Comparison of ENCODE assay signal across 18 cellular contexts in genomic region chr1:20988030-20988825, GRCh38.
A peak's percentile ranks its signal among the peaks of the same experiment; 100 is the strongest.
DNase-seq lines count a peak whose midpoint lies in the region; ATAC-seq and TF ChIP-seq lines count a peak whose summit lies in the region.
"Had no signal": no experiment of that assay in that cellular context is flagged by ENCODE, and none has a peak within 500 bp of the region (broad histone marks: within the 10 kb centered on the region; RNA-seq: fewer than 3 reads in every experiment).

No MANE protein-coding gene starts in this region.

- H3F3A ChIP-seq in SK-N-SH (replicated peaks; ENCODE audit: insufficient read depth), result peaks cover 15% of the 10 kb centered on the region

- 0 out of 2 replicates have a peak, but pooled peaks cover 10% of the 10 kb centered on the region for H4K20me1 ChIP-seq in SK-N-SH (ENCODE audit: insufficient read depth)

- POLR2A ChIA-PET in SK-N-SH (lab: Yijun Ruan, JAX), result no interaction called here

- no peak for TF ChIP-seq RAD21 in SK-N-SH (IDR thresholded peaks at IDR 0.05; ENCODE audit: low read length)

- H3K4me1 ChIP-seq in SK-N-SH (ENCODE audit: control insufficient read depth in 1 of 2, insufficient read depth in 2 of 2, low read depth in 1 of 2, low read length in 1 of 2), result peaks cover 0 to 23% of the 10 kb centered on the region in 2 experiments
- H3K4me1 ChIP-seq in neutrophil (ENCODE audit: control insufficient read depth in 1 of 2, insufficient read depth in 1 of 2, low read depth in 1 of 2, low read length in 1 of 2), result peaks cover 19 to 29% of the 10 kb centered on the region in 2 experiments
- peaks cover 0 to 17% (median 6%) of the 10 kb centered on the region in 9 donors for H3K4me1 ChIP-seq in heart right ventricle
- H3K4me1 ChIP-seq: prostate gland had no signal

- H2AFZ ChIP-seq in SK-N-SH (ENCODE audit: low read depth), result no peak overlapping the region

- CTCF ChIA-PET in SK-N-SH (lab: Yijun Ruan, JAX), result interaction anchor here (0.7 to 2.6 kb wide), 4 partner anchors 9 to 810 kb away, joined by 3 to 16 read pairs (median 3); no protein-coding TSS in a partner anchor

- no peak for ATAC-seq in GM18519 (IDR thresholded peaks at IDR 0.05; ENCODE audit: low FRiP score, unreplicated experiment)
- no peak for ATAC-seq in heart right ventricle
- ATAC-seq: lower lobe of right lung, upper lobe of right lung had no signal

- H3K4me2 ChIP-seq in SK-N-SH, result no peak overlapping the region

- intact Hi-C loops in heart right ventricle (cut with DNase I), result loop anchor here in 4 of 10 donors (5.0 to 10.0 kb wide), 3 partner anchors 189 to 207 kb away; partner anchors contain the start of gene EIF4G3 (in 1 of the 4)

- H3K27me3 ChIP-seq in SK-N-SH (ENCODE audit: insufficient read depth) (no peaks in the 10 kb centered on the region), neutrophil (no peaks in the 10 kb centered on the region), heart right ventricle (no peaks in the 10 kb centered on the region)
- H3K27me3 ChIP-seq: upper lobe of right lung had no signal

- H3K9me3 ChIP-seq in SK-N-SH (no peaks in the 10 kb centered on the region), neutrophil (no peaks in the 10 kb centered on the region), heart right ventricle (no peaks in the 10 kb centered on the region)
- H3K9me3 ChIP-seq: lower lobe of right lung, prostate gland, upper lobe of right lung had no signal

- peak; percentile 14 for DNase-seq in GM03348 (ENCODE audit: low spot score)
- DNase-seq in SK-N-SH, result no peak
- DNase-seq in fibroblast of gingiva (ENCODE audit: low read depth), result peak; percentile 51
- no peak for DNase-seq in NCI-H345 (lab: John Stamatoyannopoulos, UW)
- DNase-seq in stimulated activated CD4-positive, alpha-beta T cell treated with anti-CD3 and anti-CD28 coated beads, Interleukin-4, amount 100 ng/mL, for 1 hour, result no peak
- DNase-seq in heart right ventricle, result no peak
- DNase-seq: activated B cell treated with CpG ODN at 0.5 μM for 24 hours; activated CD4-positive, alpha-beta T cell treated with anti-CD3 and anti-CD28 coated beads, Interleukin-2, amount 50 U/mL, for 4 hours; activated naive CD4-positive, alpha-beta T cell treated with anti-CD3 and anti-CD28 coated beads, Interleukin-2, amount 50 U/mL, for 16 hours; anterior cingulate cortex; H9; lower lobe of right lung; NCI-H1092 treated with DMSO at 0.1 percent for 48 hours; NCI-H187 treated with DMSO at 0.1 percent for 48 hours; upper lobe of right lung had no signal

- H3K27ac ChIP-seq in SK-N-SH (ENCODE audit: low read depth in 2 of 2, low read length in 1 of 2) (peak overlapping the region in 1 of 2 experiments; percentile 49; a peak in 2 of 4 replicates), neutrophil (peak overlapping the region; percentile 39), heart right ventricle (no peak overlapping the region)
- H3K27ac ChIP-seq: lower lobe of right lung, prostate gland, upper lobe of right lung had no signal

- no peak for TF ChIP-seq EP300 in SK-N-SH (IDR thresholded peaks at IDR 0.05; ENCODE audit: borderline replicate concordance in 1 of 2, low read depth in 1 of 2, low read length in 1 of 2)

- no peak for TF ChIP-seq CTCF in SK-N-SH (IDR thresholded peaks at IDR 0.05)
- no peak for TF ChIP-seq CTCF in neutrophil (IDR thresholded peaks at IDR 0.05)
- TF ChIP-seq CTCF in heart right ventricle (IDR thresholded peaks at IDR 0.05), result no peak

- peaks cover 49% of the 10 kb centered on the region for H3K79me2 ChIP-seq in SK-N-SH (ENCODE audit: insufficient read depth)

- no peak overlapping the region for H3K9ac ChIP-seq in SK-N-SH

- H3K9me2 ChIP-seq in SK-N-SH, result no peaks in the 10 kb centered on the region

- H3K36me3 ChIP-seq in SK-N-SH (replicated peaks in 1 of 2; ENCODE audit: control insufficient read depth in 1 of 2, insufficient read depth in 2 of 2, low read length in 1 of 2) (no peaks in the 10 kb centered on the region), neutrophil (no peaks in the 10 kb centered on the region), heart right ventricle (peaks cover 0 to 9% (median 0%) of the 10 kb centered on the region in 9 donors)
- H3K36me3 ChIP-seq: lower lobe of right lung, prostate gland, upper lobe of right lung had no signal

- no peak overlapping the region for H3K4me3 ChIP-seq in SK-N-SH (ENCODE audit: low read depth in 2 of 2, low read length in 1 of 2)
- H3K4me3 ChIP-seq in neutrophil (ENCODE audit: low read depth in 1 of 2, low read length in 1 of 2), result no peak overlapping the region
- no peak overlapping the region for H3K4me3 ChIP-seq in heart right ventricle
- H3K4me3 ChIP-seq: lower lobe of right lung, prostate gland, upper lobe of right lung had no signal

TF ChIP-seq in SK-N-SH, 30 proteins besides CTCF, POLR2A, EP300 and RAD21:
- TF ChIP-seq, protein P1, sequence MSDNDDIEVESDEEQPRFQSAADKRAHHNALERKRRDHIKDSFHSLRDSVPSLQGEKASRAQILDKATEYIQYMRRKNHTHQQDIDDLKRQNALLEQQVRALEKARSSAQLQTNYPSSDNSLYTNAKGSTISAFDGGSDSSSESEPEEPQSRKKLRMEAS (IDR thresholded peaks at IDR 0.05; ENCODE audit: low read depth), result peak; percentile 48; the same call in 1 of the 2 replicates
- no peak for TF ChIP-seq FOXJ3 (CRISPR knock-in tag; IDR thresholded peaks at IDR 0.05)

Comparison
In these comparisons a context has a peak if more than half of its experiments do, and no peak if none do; other contexts are left out.
1. DNase-seq: peak in GM03348 (single experiment) and fibroblast of gingiva (single experiment); none in SK-N-SH (single experiment), NCI-H345 (single experiment), stimulated activated CD4-positive, alpha-beta T cell treated with anti-CD3 and anti-CD28 coated beads, Interleukin-4, amount 100 ng/mL, for 1 hour (single experiment) and heart right ventricle (0 of 2).